ENCODE assay signal across 1 cellular context in the genomic region with DNA sequence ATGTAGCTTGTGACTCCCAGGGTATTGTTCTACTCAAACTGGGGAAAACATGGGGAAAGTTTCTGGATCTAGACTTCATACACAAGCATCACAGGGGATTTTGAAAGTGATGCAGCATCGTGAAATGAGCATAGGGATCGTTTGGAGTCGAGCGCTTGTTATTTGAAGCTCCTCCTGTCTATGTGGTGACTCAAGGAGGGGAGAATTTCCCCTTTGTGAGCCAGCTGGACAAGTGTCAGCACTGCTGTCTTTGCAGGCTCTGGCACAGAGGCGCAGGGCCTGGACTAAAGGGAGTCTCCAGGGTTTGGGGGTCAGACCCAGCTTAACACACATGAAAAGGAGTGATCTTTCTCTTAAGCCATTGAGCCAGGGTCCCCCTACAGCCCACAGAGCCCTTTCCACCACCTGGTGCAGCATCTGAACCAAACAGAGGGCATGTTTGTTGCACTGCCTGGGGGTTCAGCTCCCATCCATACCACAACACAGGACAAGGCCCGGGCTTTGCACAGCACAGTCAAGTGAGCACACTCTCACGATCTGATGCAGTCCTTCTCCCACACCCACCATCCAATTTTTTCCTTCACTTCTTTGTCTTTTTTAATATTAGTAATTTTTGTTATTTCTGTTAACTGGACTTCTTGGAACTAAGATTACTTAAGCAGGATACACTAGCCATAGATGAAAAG.
A peak's percentile ranks its signal among the peaks of the same experiment; 100 is the strongest.
TF ChIP-seq lines count a peak whose summit lies in the region.

No MANE protein-coding gene starts in this region.

TF ChIP-seq in GM12878, 131 proteins besides CTCF, POLR2A, EP300 and RAD21:
- TF ChIP-seq NFIC (IDR thresholded peaks at IDR 0.05; ENCODE audit: low read depth, low read length) (peak; percentile 23; the same call in 1 of the 2 replicates), BMI1 (IDR thresholded peaks at IDR 0.05; ENCODE audit: borderline replicate concordance) (no peak)
